In the genomic region with DNA sequence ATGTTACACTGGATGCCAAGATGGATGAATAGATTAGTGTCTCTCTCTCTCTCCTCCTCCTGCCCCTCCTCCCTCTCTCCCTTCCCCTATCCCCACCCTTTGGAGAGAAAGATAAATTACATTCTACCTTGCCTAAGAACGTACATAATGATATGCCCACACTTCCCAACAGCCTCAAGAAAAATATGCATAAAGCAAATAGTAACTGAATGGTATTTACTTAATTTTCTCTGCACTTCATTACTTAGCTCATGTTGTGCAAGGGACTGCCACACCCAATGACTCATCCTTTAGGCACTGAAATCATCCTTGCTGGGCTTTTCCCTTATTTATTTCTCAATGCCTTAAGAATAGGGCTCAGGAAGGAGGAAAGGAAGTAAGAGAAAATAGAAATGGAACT, we compare ENCODE assay signal across 8 cellular contexts.
DNase-seq lines count a peak whose midpoint lies in the region; ATAC-seq and TF ChIP-seq lines count a peak whose summit lies in the region.

No MANE protein-coding gene starts in this region.

- POLR2A ChIA-PET in RWPE1 (lab: Yijun Ruan, JAX; ENCODE audit: low non-redundant PET), result no interaction called here

- DNase-seq in GM04503 (ENCODE audit: low read depth), result peak; percentile 80
- DNase-seq in RWPE1 (ENCODE audit: low spot score), result peak; percentile 91
- DNase-seq in fibroblast of villous mesenchyme (ENCODE audit: low read depth), result peak; percentile 96
- peak; percentile 88 for DNase-seq in skeletal muscle cell (ENCODE audit: low read depth)
- no peak for DNase-seq in NCI-H1436 treated with DMSO at 0.1 percent for 48 hours (lab: John Stamatoyannopoulos, UW)
- no peak for DNase-seq in GM20000 (ENCODE audit: low spot score)

- TF ChIP-seq CTCF in RWPE1 (conservative IDR thresholded peaks at IDR 0.05; ENCODE audit: low read depth), result no peak
- no peak for TF ChIP-seq CTCF in fibroblast of villous mesenchyme (IDR thresholded peaks at IDR 0.05; ENCODE audit: insufficient read depth, low read depth, low read length)
- no peak for TF ChIP-seq CTCF in GM20000 (IDR thresholded peaks at IDR 0.05; ENCODE audit: extremely low read depth, missing control alignments)

- CTCF ChIA-PET in RWPE1 (lab: Yijun Ruan, JAX), result no interaction called here

- no peak overlapping the region for H3K4me3 ChIP-seq in fibroblast of villous mesenchyme (ENCODE audit: low read depth, low read length)
- no peak overlapping the region for H3K4me3 ChIP-seq in skeletal muscle cell (ENCODE audit: low read depth, low read length)

- no peak for ATAC-seq in activated CD4-positive, CD25-positive, alpha-beta regulatory T cell treated with anti-CD3 and anti-CD28 coated beads, Interleukin-2, amount 50 U/mL, for 24 hours
- ATAC-seq in GM18868 (IDR thresholded peaks at IDR 0.05; ENCODE audit: unreplicated experiment), result no peak

- H3K27ac ChIP-seq in RWPE1, result peak overlapping the region; percentile 83; the same call in 1 of the 2 replicates

Comparison
In these comparisons a context has a peak if more than half of its experiments do, and no peak if none do; other contexts are left out.
1. DNase-seq: peak in GM04503 (single experiment), RWPE1 (single experiment), fibroblast of villous mesenchyme (single experiment) and skeletal muscle cell (single experiment); none in NCI-H1436 treated with DMSO at 0.1 percent for 48 hours (single experiment) and GM20000 (single experiment).